20 cellular contexts compared by ENCODE assay signal in the genomic region with DNA sequence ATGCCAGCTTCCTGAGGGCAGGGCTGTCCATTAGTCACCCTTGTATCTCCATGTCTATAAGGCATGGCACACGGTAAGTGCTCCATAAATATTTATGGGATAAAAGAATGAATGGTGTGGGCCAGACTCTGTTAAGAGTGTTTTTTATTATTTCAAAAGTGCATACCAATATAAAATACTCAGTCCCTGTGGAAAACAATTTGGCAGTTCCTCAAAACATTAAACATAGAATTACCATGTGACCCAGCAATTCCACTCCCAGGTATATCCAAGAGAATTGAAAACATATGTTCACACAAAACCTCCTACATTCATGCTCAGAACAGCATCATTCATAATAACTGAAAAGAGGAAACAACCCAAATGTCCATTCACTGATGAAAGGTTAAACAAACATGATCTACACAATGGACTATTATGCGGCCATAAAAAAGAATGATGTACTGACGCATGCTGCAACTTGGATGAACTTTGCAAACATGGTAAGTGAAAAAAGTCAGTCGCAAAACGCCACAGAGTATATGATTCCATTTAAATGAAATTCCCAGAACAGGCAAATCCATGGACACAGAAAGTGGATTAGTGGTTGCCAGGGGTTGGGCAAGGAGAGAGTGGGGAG.
DNase-seq lines count a peak whose midpoint lies in the region; ATAC-seq, FAIRE-seq and TF ChIP-seq lines count a peak whose summit lies in the region.
"Had no signal": no experiment of that assay in that cellular context is flagged by ENCODE, and none has a peak within 500 bp of the region (broad histone marks: within the 10 kb centered on the region; RNA-seq: fewer than 3 reads in every experiment).

No MANE protein-coding gene starts in this region.

- TF ChIP-seq CTCF in K562 (IDR thresholded peaks at IDR 0.05 in 2 of 3, conservative IDR thresholded peaks at IDR 0.05 in 1 of 3; ENCODE audit: insufficient read depth in 2 of 3, low read depth in 1 of 3, low read length in 3 of 3) (no peak), nephron (IDR thresholded peaks at IDR 0.05; ENCODE audit: unreplicated experiment in 3 of 3) (no peak), type B pancreatic cell (conservative IDR thresholded peaks at IDR 0.05) (no peak)

- no peaks in the 10 kb centered on the region for H4K20me1 ChIP-seq in K562 (replicated peaks; ENCODE audit: control insufficient read depth, insufficient read depth, low read length)

- H3K27ac Mint-ChIP-seq in nephron: peak overlapping the region in 2 of 3 experiments; percentile 82 to 92
- no peak overlapping the region for H3K27ac Mint-ChIP-seq in type B pancreatic cell
- H3K27ac Mint-ChIP-seq: CD8-positive, alpha-beta T cell had no signal

- no peaks in the 10 kb centered on the region for H3K79me2 ChIP-seq in K562 (ENCODE audit: control insufficient read depth, insufficient read depth, low read length)

- no peak for TF ChIP-seq RAD21 in K562 (CRISPR knock-in tag; conservative IDR thresholded peaks at IDR 0.05 in 1 of 2, IDR thresholded peaks at IDR 0.05 in 1 of 2)

- peak; percentile 21 for DNase-seq in EH (ENCODE audit: low read depth)
- no peak for DNase-seq in K562 (ENCODE audit: extremely low read depth in 1 of 4, low spot score in 3 of 4)
- peak; percentile 50 for DNase-seq in fibroblast of peridontal ligament (ENCODE audit: extremely low read depth)
- no peak for DNase-seq in activated CD4-positive, alpha-beta T cell treated with anti-CD3 and anti-CD28 coated beads for 1 hour
- no peak for DNase-seq in type B pancreatic cell (ENCODE audit: extremely low spot score, unreplicated experiment)
- DNase-seq: BE2C; CD8-positive, alpha-beta T cell; COR-L47; DMS153; DND-41; GF-D8; GM23248; H7; KBM-7 had no signal

- no peak overlapping the region for H3K4me3 ChIP-seq in K562
- H3K4me3 ChIP-seq: GM23248 had no signal

- ATAC-seq in K562 (no peak), HG02678 (IDR thresholded peaks at IDR 0.05; ENCODE audit: unreplicated experiment) (no peak)
- ATAC-seq: CD8-positive, alpha-beta T cell had no signal

- intact Hi-C loops in K562 (cut with micrococcal nuclease): no loop called here

- 21% methylated on average over 5 of the region's 5 CpGs for WGBS in K562 (ENCODE audit: insufficient coverage, low coverage, missing lambda C conversion rate)

- no peaks in the 10 kb centered on the region for H3K9me3 ChIP-seq in K562 (replicated peaks; ENCODE audit: control insufficient read depth, insufficient read depth, low read depth, low read length)
- H3K9me3 ChIP-seq: BE2C had no signal

- H3K9me1 ChIP-seq in K562 (ENCODE audit: control insufficient read depth, insufficient read depth, low read length): no peaks in the 10 kb centered on the region

- no peaks in the 10 kb centered on the region for H3K9me3 Mint-ChIP-seq in nephron
- H3K9me3 Mint-ChIP-seq in type B pancreatic cell: no peaks in the 10 kb centered on the region
- H3K9me3 Mint-ChIP-seq: CD8-positive, alpha-beta T cell had no signal

- H3K4me2 ChIP-seq in K562 (ENCODE audit: insufficient read depth, low read length): no peak overlapping the region

- POLR2A ChIA-PET in K562 (lab: Yijun Ruan, JAX): no interaction called here

- CTCF ChIA-PET in K562 (lab: Yijun Ruan, JAX; ENCODE audit: low intra/inter-chr PET ratio): interaction anchor here (0.7 kb wide), 1 partner anchor 231 kb away, joined by 3 read pairs; no protein-coding TSS in a partner anchor

- no peak for TF ChIP-seq EP300 in K562 (IDR thresholded peaks at IDR 0.05; ENCODE audit: low read length)

- no peak overlapping the region for H3K9ac ChIP-seq in K562 (ENCODE audit: insufficient read depth in 1 of 2, low read depth in 2 of 2, low read length in 2 of 2)
- H3K9ac ChIP-seq: GM23248 had no signal

- H3K36me3 ChIP-seq in K562 (ENCODE audit: control insufficient read depth, insufficient read depth, low read length): no peaks in the 10 kb centered on the region
- H3K36me3 ChIP-seq: BE2C had no signal

- peaks cover 9 to 34% of the 10 kb centered on the region in 2 experiments for H3K27me3 ChIP-seq in K562 (ENCODE audit: control insufficient read depth in 2 of 2, insufficient read depth in 2 of 2, low read length in 2 of 2)
- H3K27me3 ChIP-seq: BE2C had no signal

- no peak overlapping the region for H3K27ac ChIP-seq in K562 (ENCODE audit: extremely low read depth, low read depth, low read length)
- H3K27ac ChIP-seq: GM23248, HL-60 had no signal

- in situ Hi-C loops in K562 (cut with MboI): no loop called here

- H3K27me3 Mint-ChIP-seq in nephron (ENCODE audit: low read depth): peaks cover 20% of the 10 kb centered on the region
- H3K27me3 Mint-ChIP-seq in type B pancreatic cell: peaks cover 13% of the 10 kb centered on the region

- H3K4me1 ChIP-seq in K562 (replicated peaks in 1 of 2; ENCODE audit: control insufficient read depth in 2 of 2, insufficient read depth in 2 of 2, low read length in 2 of 2): peaks cover 2 to 7% of the 10 kb centered on the region in 2 experiments; a peak in 3 of 5 replicates

- no TSS peak for BruUV-seq in K562 (replicated peaks; lab: Mats Ljungman, UMichigan)

- no peak for TF ChIP-seq POLR2A in K562 (conservative IDR thresholded peaks at IDR 0.05)

- H2AFZ ChIP-seq in K562 (ENCODE audit: low read depth, low read length): no peak overlapping the region
- H2AFZ ChIP-seq: GM23248 had no signal

- H3K36me3 Mint-ChIP-seq in nephron (ENCODE audit: low read depth) (peaks cover 3% of the 10 kb centered on the region), type B pancreatic cell (no peaks in the 10 kb centered on the region)
- H3K36me3 Mint-ChIP-seq: CD14-positive monocyte; CD8-positive, alpha-beta T cell had no signal

- no peak for FAIRE-seq in K562 (lab: Jason Lieb, UNC)
- FAIRE-seq: A204.1, D721Med had no signal

- H3K4me3 Mint-ChIP-seq in nephron (peak overlapping the region in 2 of 3 experiments; percentile 1 to 24), type B pancreatic cell (no peak overlapping the region)
- H3K4me3 Mint-ChIP-seq: CD14-positive monocyte; CD8-positive, alpha-beta T cell had no signal

- peaks cover 56% of the 10 kb centered on the region for H3K4me1 Mint-ChIP-seq in nephron
- H3K4me1 Mint-ChIP-seq in type B pancreatic cell (ENCODE audit: unreplicated experiment): peaks cover 35% of the 10 kb centered on the region

TF ChIP-seq in K562, 482 proteins besides CTCF, POLR2A, EP300 and RAD21:
- TF ChIP-seq ZNF146 (CRISPR knock-in tag; IDR thresholded peaks at IDR 0.05; ENCODE audit: unreplicated experiment) (peak; percentile 57), POLR2H (tag; IDR thresholded peaks at IDR 0.05; ENCODE audit: low read depth) (no peak), SREBF2 (CRISPR knock-in tag; IDR thresholded peaks at IDR 0.05) (no peak)

Comparison
In these comparisons a context has a peak if more than half of its experiments do, and no peak if none do; other contexts are left out.
1. DNase-seq: peak in EH (single experiment) and fibroblast of peridontal ligament (single experiment); none in K562 (0 of 4), activated CD4-positive, alpha-beta T cell treated with anti-CD3 and anti-CD28 coated beads for 1 hour (single experiment) and type B pancreatic cell (single experiment).